ENCODE assay signal across 32 cellular contexts in the genomic region with DNA sequence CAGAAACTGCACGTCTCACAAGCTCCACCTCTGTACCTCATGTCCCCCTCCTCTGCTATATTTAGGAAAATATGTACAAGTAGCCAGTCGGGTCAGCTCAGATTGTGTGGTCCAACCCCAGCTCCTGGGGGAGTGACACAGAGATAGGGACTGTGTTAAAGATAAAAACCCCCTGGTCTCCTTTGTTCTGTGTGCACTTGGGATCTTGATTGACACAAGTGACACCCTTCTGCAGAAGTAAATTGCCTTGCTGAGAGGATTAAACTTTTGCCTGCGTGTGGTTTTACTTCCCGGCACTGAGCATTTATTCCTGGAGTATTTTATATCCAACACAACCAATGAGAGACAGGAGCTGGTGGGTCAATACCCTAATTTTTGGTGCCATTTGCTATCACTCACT. TPM values are rescaled to one million over a fixed set of nuclear protein-coding genes. Genes with fewer than 3 reads are reported as not detected.
"Had no signal": no experiment of that assay in that cellular context is flagged by ENCODE, and none has a peak within 500 bp of the region (broad histone marks: within the 10 kb centered on the region; RNA-seq: fewer than 3 reads in every experiment).

No MANE protein-coding gene starts in this region.

- H3K27me3 ChIP-seq: colonic mucosa had no signal

- H3K4me3 ChIP-seq: colonic mucosa, esophagus squamous epithelium, gastrocnemius medialis, heart right ventricle, left lung, lower lobe of right lung, mucosa of descending colon had no signal

- H3K36me3 ChIP-seq: colonic mucosa, esophagus squamous epithelium, gastrocnemius medialis, heart right ventricle, left lung, lower lobe of right lung had no signal

- H3K4me3 Mint-ChIP-seq: dendritic cell treated with granulocyte-macrophage colony-stimulating factor and Interleukin-4, amounts not matched to agents 40 ng/mL and 50 ng/mL, for 4 days; effector memory CD8-positive, alpha-beta T cell; mesothelial cell of epicardium; naive B cell had no signal

- H3K9me3 Mint-ChIP-seq: effector memory CD8-positive, alpha-beta T cell had no signal

- H3K36me3 Mint-ChIP-seq: mesothelial cell of epicardium had no signal

- H3K27ac Mint-ChIP-seq: dendritic cell treated with granulocyte-macrophage colony-stimulating factor and Interleukin-4, amounts not matched to agents 40 ng/mL and 50 ng/mL, for 4 days; effector memory CD8-positive, alpha-beta T cell; mesothelial cell of epicardium had no signal

- H3K27ac ChIP-seq: colonic mucosa, epithelial cell of prostate, esophagus squamous epithelium, gastrocnemius medialis, heart right ventricle, left lung, lower lobe of right lung had no signal

- DNase-seq: colonic mucosa; cortex of kidney; effector CD8-positive, alpha-beta T cell; effector memory CD8-positive, alpha-beta T cell; erythroblast; esophagus squamous epithelium; foreskin fibroblast; foreskin melanocyte; gastrocnemius medialis; glutamatergic neuron; head of caudate nucleus; heart right ventricle; hippocampal formation; left cardiac atrium; left lung; left ventricle myocardium superior; lower lobe of right lung; mesenchymal stem cell; mucosa of descending colon; naive B cell had no signal

- H3K9me3 ChIP-seq: colonic mucosa, gastrocnemius medialis, lower lobe of right lung, mucosa of descending colon had no signal

- H3K4me1 ChIP-seq: colonic mucosa, esophagus squamous epithelium, gastrocnemius medialis, heart right ventricle, left lung, lower lobe of right lung had no signal

RNA-seq across cellular contexts. Expression of gene TLE7, which starts 37.5 kb away (rescaled TPM):
- total RNA-seq: colonic mucosa, dermis microvascular lymphatic vessel endothelial cell, esophagus mucosa, esophagus squamous epithelium, gastrocnemius medialis, glomerular endothelial cell, heart right ventricle, kidney epithelial cell, left cardiac atrium, left lung, left ventricle myocardium superior, lower leg skin, lower lobe of right lung, lung microvascular endothelial cell, mesenteric fat pad, mesothelial cell of epicardium, mucosa of descending colon, myocyte had no signal
- polyA plus RNA-seq: heart right ventricle, keratinocyte had no signal

RNA-seq across cellular contexts. Expression of gene CALB2, which starts 45.8 kb away (rescaled TPM):
- total RNA-seq: dermis microvascular lymphatic vessel endothelial cell, glomerular endothelial cell, lung microvascular endothelial cell had no signal
